Comparison of ENCODE assay signal across 32 cellular contexts in the genomic region with DNA sequence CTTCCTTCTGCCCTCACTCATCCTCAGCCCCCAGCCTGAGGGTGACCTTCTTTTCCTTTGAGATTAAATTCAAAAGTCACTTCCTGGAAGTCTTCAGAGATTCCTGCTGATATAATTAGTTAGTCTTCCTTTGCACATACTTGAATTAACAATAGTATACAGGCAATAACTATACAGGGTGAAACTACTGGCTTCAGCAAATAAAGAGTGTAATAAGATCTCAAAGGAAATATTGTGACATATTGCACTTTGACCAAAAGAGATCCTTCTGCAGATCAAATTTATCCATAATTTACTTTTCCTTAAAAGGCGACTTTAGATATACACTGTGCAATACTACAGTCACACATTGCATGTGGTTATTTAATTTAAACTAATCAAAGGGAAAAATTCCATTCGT.
"Had no signal": no experiment of that assay in that cellular context is flagged by ENCODE, and none has a peak within 500 bp of the region (broad histone marks: within the 10 kb centered on the region; RNA-seq: fewer than 3 reads in every experiment).

No MANE protein-coding gene starts in this region.

- H2AFZ ChIP-seq: parathyroid adenoma had no signal

- DNase-seq: activated CD4-positive, alpha-beta memory T cell treated with anti-CD3 and anti-CD28 coated beads for 36 hours; activated CD4-positive, alpha-beta T cell treated with anti-CD3 and anti-CD28 coated beads, Interleukin-2, amount 10 ng/mL, durations not matched to agents 24 days and 14 days; activated CD4-positive, CD25-positive, alpha-beta regulatory T cell treated with anti-CD3 and anti-CD28 coated beads, Interleukin-2, amount 50 U/mL, for 72 hours; activated CD8-positive, alpha-beta memory T cell treated with anti-CD3 and anti-CD28 coated beads, Interleukin-2, amount 50 U/mL, for 4 hours; activated effector memory CD4-positive, alpha-beta T cell treated with anti-CD3 and anti-CD28 coated beads, Interleukin-2, amount 50 U/mL, for 16 hours; activated naive CD4-positive, alpha-beta T cell treated with anti-CD3 and anti-CD28 coated beads for 36 hours; activated naive CD8-positive, alpha-beta T cell treated with anti-CD3 and anti-CD28 coated beads for 36 hours; activated T-cell treated with anti-CD3 and anti-CD28 coated beads, Interleukin-2, amount 50 U/mL, for 1 hour; adrenal gland; aorta; body of pancreas; dorsolateral prefrontal cortex; effector memory CD4-positive, alpha-beta T cell; erythroblast; foreskin fibroblast; heart right ventricle; left lung; lower lobe of right lung; mesendoderm; occipital lobe; stimulated activated CD4-positive, alpha-beta T cell treated with anti-CD3 and anti-CD28 coated beads, Interleukin-15, amount 100 ng/mL, for 24 hours; stimulated activated CD4-positive, alpha-beta T cell treated with anti-CD3 and anti-CD28 coated beads, Interleukin-2, amount 100 ng/mL, for 24 hours; stimulated activated naive B cell treated with anti-CD40 and anti-IgM and Interleukin-4, amounts not matched to agents 10 μg/mL and 1 μg/mL and 100 μg/mL, for 72 hours; stomach; T-helper 17 cell; T1000; thyroid gland; upper lobe of left lung had no signal

- H3K4me3 ChIP-seq: adrenal gland, body of pancreas, dorsolateral prefrontal cortex, heart right ventricle, left lung, lower lobe of right lung, right atrium auricular region, stomach, thyroid gland, upper lobe of left lung, vagina had no signal

- H3K36me3 Mint-ChIP-seq: activated CD4-positive, alpha-beta memory T cell treated with anti-CD3 and anti-CD28 coated beads for 36 hours; activated naive CD8-positive, alpha-beta T cell treated with anti-CD3 and anti-CD28 coated beads for 36 hours; stimulated activated naive B cell treated with anti-CD40 and anti-IgM and Interleukin-4, amounts not matched to agents 10 μg/mL and 1 μg/mL and 100 μg/mL, for 72 hours had no signal

- H3K27me3 ChIP-seq: adrenal gland, body of pancreas, dorsolateral prefrontal cortex, heart right ventricle, left lung, right atrium auricular region, stomach, thyroid gland, upper lobe of left lung, vagina had no signal

- ATAC-seq: body of pancreas; heart right ventricle; left lung; lower lobe of right lung; stimulated activated naive B cell treated with anti-CD40 and anti-IgM and Interleukin-4, amounts not matched to agents 10 μg/mL and 1 μg/mL and 100 μg/mL, for 72 hours; T-helper 17 cell had no signal

- H3K9me3 Mint-ChIP-seq: activated CD4-positive, alpha-beta memory T cell treated with anti-CD3 and anti-CD28 coated beads for 36 hours; activated naive CD4-positive, alpha-beta T cell treated with anti-CD3 and anti-CD28 coated beads for 36 hours; activated naive CD8-positive, alpha-beta T cell treated with anti-CD3 and anti-CD28 coated beads for 36 hours; activated T-helper 1 cell treated with anti-CD3 and anti-CD28 coated beads, Interleukin-12 subunit alpha, Interleukin-12 subunit beta, Interleukin-2, Interleukin-4 antibody, amounts not matched to agents 30 ng/mL and 10 ng/mL and 1 ng/mL, durations not matched to agents 14 hours and 24 hours and 36 hours; stimulated activated naive B cell treated with anti-CD40 and anti-IgM and Interleukin-4, amounts not matched to agents 10 μg/mL and 1 μg/mL and 100 μg/mL, for 72 hours had no signal

- H3K4me3 Mint-ChIP-seq: activated CD4-positive, alpha-beta memory T cell treated with anti-CD3 and anti-CD28 coated beads for 36 hours; activated CD4-positive, alpha-beta T cell treated with anti-CD3 and anti-CD28 coated beads, Interleukin-2, amount 10 ng/mL, durations not matched to agents 24 days and 14 days; activated naive CD4-positive, alpha-beta T cell treated with anti-CD3 and anti-CD28 coated beads for 36 hours; activated naive CD8-positive, alpha-beta T cell treated with anti-CD3 and anti-CD28 coated beads for 36 hours; activated T-helper 1 cell treated with anti-CD3 and anti-CD28 coated beads, Interleukin-12 subunit alpha, Interleukin-12 subunit beta, Interleukin-2, Interleukin-4 antibody, amounts not matched to agents 30 ng/mL and 10 ng/mL and 1 ng/mL, durations not matched to agents 14 hours and 24 hours and 36 hours; stimulated activated naive B cell treated with anti-CD40 and anti-IgM and Interleukin-4, amounts not matched to agents 10 μg/mL and 1 μg/mL and 100 μg/mL, for 72 hours; T-helper 17 cell had no signal

- H3K9ac ChIP-seq: parathyroid adenoma had no signal

- H3K4me1 ChIP-seq: adrenal gland, body of pancreas, left lung, lower lobe of right lung, parathyroid adenoma, right atrium auricular region, stomach, thyroid gland, upper lobe of left lung, vagina had no signal

- H3K9me3 ChIP-seq: body of pancreas, heart right ventricle, left lung, lower lobe of right lung, right atrium auricular region, stomach, thyroid gland, upper lobe of left lung, vagina had no signal

- H3K27me3 Mint-ChIP-seq: activated CD4-positive, alpha-beta memory T cell treated with anti-CD3 and anti-CD28 coated beads for 36 hours; activated CD4-positive, alpha-beta T cell treated with anti-CD3 and anti-CD28 coated beads, Interleukin-2, amount 10 ng/mL, durations not matched to agents 24 days and 14 days; activated naive CD8-positive, alpha-beta T cell treated with anti-CD3 and anti-CD28 coated beads for 36 hours; stimulated activated naive B cell treated with anti-CD40 and anti-IgM and Interleukin-4, amounts not matched to agents 10 μg/mL and 1 μg/mL and 100 μg/mL, for 72 hours; T-helper 17 cell had no signal

- H3K36me3 ChIP-seq: adrenal gland, heart right ventricle, left lung, lower lobe of right lung, right atrium auricular region, stomach, thyroid gland, upper lobe of left lung, vagina had no signal

- H3K27ac Mint-ChIP-seq: activated CD4-positive, alpha-beta memory T cell treated with anti-CD3 and anti-CD28 coated beads for 36 hours; activated CD4-positive, alpha-beta T cell treated with anti-CD3 and anti-CD28 coated beads, Interleukin-2, amount 10 ng/mL, durations not matched to agents 24 days and 14 days; activated naive CD4-positive, alpha-beta T cell treated with anti-CD3 and anti-CD28 coated beads for 36 hours; activated naive CD8-positive, alpha-beta T cell treated with anti-CD3 and anti-CD28 coated beads for 36 hours; activated T-helper 1 cell treated with anti-CD3 and anti-CD28 coated beads, Interleukin-12 subunit alpha, Interleukin-12 subunit beta, Interleukin-2, Interleukin-4 antibody, amounts not matched to agents 30 ng/mL and 10 ng/mL and 1 ng/mL, durations not matched to agents 14 hours and 24 hours and 36 hours; stimulated activated naive B cell treated with anti-CD40 and anti-IgM and Interleukin-4, amounts not matched to agents 10 μg/mL and 1 μg/mL and 100 μg/mL, for 72 hours; T-helper 17 cell had no signal

- H3K27ac ChIP-seq: adrenal gland, body of pancreas, dorsolateral prefrontal cortex, heart right ventricle, left lung, lower lobe of right lung, parathyroid adenoma, right atrium auricular region, stomach, thyroid gland, upper lobe of left lung, vagina had no signal

- H3K4me1 Mint-ChIP-seq: stimulated activated naive B cell treated with anti-CD40 and anti-IgM and Interleukin-4, amounts not matched to agents 10 μg/mL and 1 μg/mL and 100 μg/mL, for 72 hours; T-helper 17 cell had no signal
